1 cellular context compared by ENCODE assay signal in the genomic region with DNA sequence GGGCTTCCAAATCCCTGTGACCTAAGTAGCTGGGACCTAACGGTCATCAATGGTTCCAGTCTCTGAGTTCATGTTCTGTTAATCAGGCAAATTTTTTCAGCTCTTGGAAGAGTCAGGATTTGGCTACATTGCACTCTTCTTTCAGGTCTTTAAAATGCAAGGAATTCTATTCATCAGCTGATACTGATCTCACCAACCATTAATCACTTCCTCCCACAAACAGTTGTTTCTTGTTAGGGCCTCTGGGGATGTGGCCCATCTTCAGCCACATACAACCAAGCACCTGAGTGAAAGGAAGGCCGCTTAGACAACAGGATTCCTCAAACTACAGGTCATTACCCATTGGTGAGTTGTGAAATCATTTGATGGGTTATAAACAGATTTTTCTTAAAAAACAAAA.
TF ChIP-seq lines count a peak whose summit lies in the region.

No MANE protein-coding gene starts in this region.

TF ChIP-seq in SK-N-SH treated with all-trans-retinoic acid at 6 μM for 48 hours, 23 proteins besides CTCF, POLR2A, EP300 and RAD21 (continued from another document):
- TF ChIP-seq, protein P1, sequence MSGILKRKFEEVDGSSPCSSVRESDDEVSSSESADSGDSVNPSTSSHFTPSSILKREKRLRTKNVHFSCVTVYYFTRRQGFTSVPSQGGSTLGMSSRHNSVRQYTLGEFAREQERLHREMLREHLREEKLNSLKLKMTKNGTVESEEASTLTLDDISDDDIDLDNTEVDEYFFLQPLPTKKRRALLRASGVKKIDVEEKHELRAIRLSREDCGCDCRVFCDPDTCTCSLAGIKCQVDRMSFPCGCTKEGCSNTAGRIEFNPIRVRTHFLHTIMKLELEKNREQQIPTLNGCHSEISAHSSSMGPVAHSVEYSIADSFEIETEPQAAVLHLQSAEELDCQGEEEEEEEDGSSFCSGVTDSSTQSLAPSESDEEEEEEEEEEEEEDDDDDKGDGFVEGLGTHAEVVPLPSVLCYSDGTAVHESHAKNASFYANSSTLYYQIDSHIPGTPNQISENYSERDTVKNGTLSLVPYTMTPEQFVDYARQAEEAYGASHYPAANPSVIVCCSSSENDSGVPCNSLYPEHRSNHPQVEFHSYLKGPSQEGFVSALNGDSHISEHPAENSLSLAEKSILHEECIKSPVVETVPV (CRISPR knock-in tag; IDR thresholded peaks at IDR 0.05): no peak
- TF ChIP-seq RARB (CRISPR knock-in tag; IDR thresholded peaks at IDR 0.05): no peak
- TF ChIP-seq OSR1 (CRISPR knock-in tag; IDR thresholded peaks at IDR 0.05): no peak
